ENCODE assay signal across 1 cellular context in the genomic region with DNA sequence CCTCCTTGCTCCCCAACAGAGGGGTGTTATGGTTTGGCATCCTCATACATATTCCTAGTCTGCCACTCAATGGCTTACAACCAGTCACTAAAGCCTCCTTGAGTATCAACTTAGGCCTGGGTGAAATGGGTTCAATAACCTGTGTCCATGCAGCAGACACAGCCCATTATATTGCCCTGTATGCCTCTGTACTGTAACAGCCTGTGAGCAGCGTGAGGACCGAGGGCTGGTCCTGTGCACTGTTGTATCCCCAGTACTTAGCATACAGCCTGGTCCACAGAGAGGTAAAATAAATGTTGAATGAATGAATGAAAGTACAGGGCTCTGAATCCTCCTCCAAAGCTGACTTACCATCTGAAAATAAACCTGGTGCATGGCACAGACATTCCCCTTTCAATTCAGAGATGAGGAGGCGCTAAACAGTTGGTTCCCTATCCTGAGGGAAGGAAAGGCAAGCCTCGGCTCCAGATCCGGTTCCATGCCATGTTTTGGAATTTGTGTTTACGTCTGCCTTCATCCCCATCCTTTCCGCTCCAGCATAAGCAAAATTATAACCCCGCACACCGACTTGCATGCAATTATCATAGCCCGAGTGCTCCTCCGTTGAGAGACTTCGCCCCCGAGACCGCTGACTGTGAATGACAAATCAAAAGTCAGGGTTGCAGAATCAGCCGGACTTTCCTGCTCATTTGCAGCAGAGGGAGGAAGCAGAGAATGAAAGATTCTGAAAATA.
TF ChIP-seq lines count a peak whose summit lies in the region.

No MANE protein-coding gene starts in this region.

TF ChIP-seq in H1, 55 proteins besides CTCF, POLR2A, EP300 and RAD21:
- TF ChIP-seq POLR2AphosphoS5 (IDR thresholded peaks at IDR 0.05; ENCODE audit: low read depth, low read length) (no peak), SP2 (IDR thresholded peaks at IDR 0.05; ENCODE audit: low read length) (no peak), SIX5 (IDR thresholded peaks at IDR 0.05; ENCODE audit: low read depth, low read length) (no peak), MAFK (IDR thresholded peaks at IDR 0.05; ENCODE audit: low read depth, low read length) (no peak), SAP30 (IDR thresholded peaks at IDR 0.05; ENCODE audit: insufficient read depth, insufficient replicate concordance, low read length) (peak; percentile 72), PHF8 (conservative IDR thresholded peaks at IDR 0.05; ENCODE audit: low read depth, low read length) (no peak), NANOG (IDR thresholded peaks at IDR 0.05; ENCODE audit: insufficient read depth, low read depth, low read length, poor library complexity, severe bottlenecking) (no peak), KDM4A (IDR thresholded peaks at IDR 0.05; ENCODE audit: low read depth, low read length, severe bottlenecking) (peak; percentile 28), JUN (IDR thresholded peaks at IDR 0.05; ENCODE audit: low read depth, low read length) (no peak), CEBPB (IDR thresholded peaks at IDR 0.05; ENCODE audit: low read depth, low read length) (no peak), RNF2 (IDR thresholded peaks at IDR 0.05; ENCODE audit: borderline replicate concordance, low read depth, low read length, missing control alignments, poor library complexity, severe bottlenecking) (no peak), TCF12 (IDR thresholded peaks at IDR 0.05; ENCODE audit: low read depth, low read length) (no peak), BACH1 (IDR thresholded peaks at IDR 0.05; ENCODE audit: low read length) (no peak), SP4 (IDR thresholded peaks at IDR 0.05; ENCODE audit: low read length) (no peak), KDM5A (IDR thresholded peaks at IDR 0.05; ENCODE audit: low read length) (no peak), RBBP5 (IDR thresholded peaks at IDR 0.05; ENCODE audit: borderline replicate concordance, low read depth, low read length) (no peak), CHD1 (IDR thresholded peaks at IDR 0.05; ENCODE audit: low read depth, low read length) (no peak), CREB1 (IDR thresholded peaks at IDR 0.05) (0 out of 2 replicates have a peak, but pooled peaks have one; percentile 27), SUZ12 (IDR thresholded peaks at IDR 0.05; ENCODE audit: low read length) (no peak), EGR1 (IDR thresholded peaks at IDR 0.05; ENCODE audit: borderline replicate concordance, low read depth, low read length) (peak; percentile 42; the same call in 1 of the 2 replicates), RXRA (IDR thresholded peaks at IDR 0.05; ENCODE audit: insufficient read depth, low read depth, low read length) (no peak), ZNF274 (IDR thresholded peaks at IDR 0.05; ENCODE audit: borderline replicate concordance, extremely low read depth, low read length) (no peak), SP1 (IDR thresholded peaks at IDR 0.05; ENCODE audit: low read depth, low read length) (peak; percentile 96), ASH2L (IDR thresholded peaks at IDR 0.05; ENCODE audit: low read length) (peak; percentile 55), GABPA (IDR thresholded peaks at IDR 0.05; ENCODE audit: borderline replicate concordance, insufficient read depth, low read length) (no peak), SIRT6 (IDR thresholded peaks at IDR 0.05; ENCODE audit: low read length) (no peak), HDAC2 (IDR thresholded peaks at IDR 0.05; ENCODE audit: borderline replicate concordance in 1 of 2, low read depth in 2 of 2, low read length in 2 of 2) (peak in 1 of 2 experiments; percentile 89; a peak in 2 of 4 replicates), KDM1A (IDR thresholded peaks at IDR 0.05; ENCODE audit: borderline replicate concordance, low read length) (peak; percentile 67), YY1 (IDR thresholded peaks at IDR 0.05; ENCODE audit: low read depth, low read length) (peak; percentile 56), CBX8 (IDR thresholded peaks at IDR 0.05; ENCODE audit: borderline replicate concordance, low read depth, low read length) (no peak), CTBP2 (IDR thresholded peaks at IDR 0.05; ENCODE audit: borderline replicate concordance, insufficient read depth, insufficient read length, low read length) (no peak), EZH2 (IDR thresholded peaks at IDR 0.05; ENCODE audit: low read depth, low read length, severe bottlenecking) (no peak), RFX5 (IDR thresholded peaks at IDR 0.05; ENCODE audit: borderline replicate concordance, low read depth, low read length) (no peak), HDAC6 (IDR thresholded peaks at IDR 0.05; ENCODE audit: low read depth, low read length) (no peak), TEAD4 (IDR thresholded peaks at IDR 0.05; ENCODE audit: low read depth, low read length) (peak; percentile 80), NRF1 (IDR thresholded peaks at IDR 0.05; ENCODE audit: low read depth, low read length) (no peak), SIN3A (conservative IDR thresholded peaks at IDR 0.05 in 1 of 2, IDR thresholded peaks at IDR 0.05 in 1 of 2; ENCODE audit: low read depth in 1 of 2, low read length in 2 of 2) (0 out of 4 replicates have a peak, but pooled peaks of 1 of the 2 experiments have one; percentile 37), E2F6 (IDR thresholded peaks at IDR 0.05) (no peak), POU5F1 (IDR thresholded peaks at IDR 0.05; ENCODE audit: low read depth, low read length) (no peak), BRCA1 (IDR thresholded peaks at IDR 0.05; ENCODE audit: low read depth, low read length) (no peak)
- TF ChIP-seq, protein P1, sequence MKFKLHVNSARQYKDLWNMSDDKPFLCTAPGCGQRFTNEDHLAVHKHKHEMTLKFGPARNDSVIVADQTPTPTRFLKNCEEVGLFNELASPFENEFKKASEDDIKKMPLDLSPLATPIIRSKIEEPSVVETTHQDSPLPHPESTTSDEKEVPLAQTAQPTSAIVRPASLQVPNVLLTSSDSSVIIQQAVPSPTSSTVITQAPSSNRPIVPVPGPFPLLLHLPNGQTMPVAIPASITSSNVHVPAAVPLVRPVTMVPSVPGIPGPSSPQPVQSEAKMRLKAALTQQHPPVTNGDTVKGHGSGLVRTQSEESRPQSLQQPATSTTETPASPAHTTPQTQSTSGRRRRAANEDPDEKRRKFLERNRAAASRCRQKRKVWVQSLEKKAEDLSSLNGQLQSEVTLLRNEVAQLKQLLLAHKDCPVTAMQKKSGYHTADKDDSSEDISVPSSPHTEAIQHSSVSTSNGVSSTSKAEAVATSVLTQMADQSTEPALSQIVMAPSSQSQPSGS (IDR thresholded peaks at IDR 0.05; ENCODE audit: low read length), result peak; percentile 46; the same call in 1 of the 2 replicates
- TF ChIP-seq, protein P2, sequence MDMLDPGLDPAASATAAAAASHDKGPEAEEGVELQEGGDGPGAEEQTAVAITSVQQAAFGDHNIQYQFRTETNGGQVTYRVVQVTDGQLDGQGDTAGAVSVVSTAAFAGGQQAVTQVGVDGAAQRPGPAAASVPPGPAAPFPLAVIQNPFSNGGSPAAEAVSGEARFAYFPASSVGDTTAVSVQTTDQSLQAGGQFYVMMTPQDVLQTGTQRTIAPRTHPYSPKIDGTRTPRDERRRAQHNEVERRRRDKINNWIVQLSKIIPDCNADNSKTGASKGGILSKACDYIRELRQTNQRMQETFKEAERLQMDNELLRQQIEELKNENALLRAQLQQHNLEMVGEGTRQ (IDR thresholded peaks at IDR 0.05; ENCODE audit: low read length), result no peak
- TF ChIP-seq, protein P3, sequence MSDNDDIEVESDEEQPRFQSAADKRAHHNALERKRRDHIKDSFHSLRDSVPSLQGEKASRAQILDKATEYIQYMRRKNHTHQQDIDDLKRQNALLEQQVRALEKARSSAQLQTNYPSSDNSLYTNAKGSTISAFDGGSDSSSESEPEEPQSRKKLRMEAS (IDR thresholded peaks at IDR 0.05), result peak; percentile 56; the same call in 1 of the 2 replicates
- TF ChIP-seq, protein P4, sequence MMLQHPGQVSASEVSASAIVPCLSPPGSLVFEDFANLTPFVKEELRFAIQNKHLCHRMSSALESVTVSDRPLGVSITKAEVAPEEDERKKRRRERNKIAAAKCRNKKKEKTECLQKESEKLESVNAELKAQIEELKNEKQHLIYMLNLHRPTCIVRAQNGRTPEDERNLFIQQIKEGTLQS (IDR thresholded peaks at IDR 0.05; ENCODE audit: insufficient read depth, low read depth, low read length), result no peak
- TF ChIP-seq, protein P5, sequence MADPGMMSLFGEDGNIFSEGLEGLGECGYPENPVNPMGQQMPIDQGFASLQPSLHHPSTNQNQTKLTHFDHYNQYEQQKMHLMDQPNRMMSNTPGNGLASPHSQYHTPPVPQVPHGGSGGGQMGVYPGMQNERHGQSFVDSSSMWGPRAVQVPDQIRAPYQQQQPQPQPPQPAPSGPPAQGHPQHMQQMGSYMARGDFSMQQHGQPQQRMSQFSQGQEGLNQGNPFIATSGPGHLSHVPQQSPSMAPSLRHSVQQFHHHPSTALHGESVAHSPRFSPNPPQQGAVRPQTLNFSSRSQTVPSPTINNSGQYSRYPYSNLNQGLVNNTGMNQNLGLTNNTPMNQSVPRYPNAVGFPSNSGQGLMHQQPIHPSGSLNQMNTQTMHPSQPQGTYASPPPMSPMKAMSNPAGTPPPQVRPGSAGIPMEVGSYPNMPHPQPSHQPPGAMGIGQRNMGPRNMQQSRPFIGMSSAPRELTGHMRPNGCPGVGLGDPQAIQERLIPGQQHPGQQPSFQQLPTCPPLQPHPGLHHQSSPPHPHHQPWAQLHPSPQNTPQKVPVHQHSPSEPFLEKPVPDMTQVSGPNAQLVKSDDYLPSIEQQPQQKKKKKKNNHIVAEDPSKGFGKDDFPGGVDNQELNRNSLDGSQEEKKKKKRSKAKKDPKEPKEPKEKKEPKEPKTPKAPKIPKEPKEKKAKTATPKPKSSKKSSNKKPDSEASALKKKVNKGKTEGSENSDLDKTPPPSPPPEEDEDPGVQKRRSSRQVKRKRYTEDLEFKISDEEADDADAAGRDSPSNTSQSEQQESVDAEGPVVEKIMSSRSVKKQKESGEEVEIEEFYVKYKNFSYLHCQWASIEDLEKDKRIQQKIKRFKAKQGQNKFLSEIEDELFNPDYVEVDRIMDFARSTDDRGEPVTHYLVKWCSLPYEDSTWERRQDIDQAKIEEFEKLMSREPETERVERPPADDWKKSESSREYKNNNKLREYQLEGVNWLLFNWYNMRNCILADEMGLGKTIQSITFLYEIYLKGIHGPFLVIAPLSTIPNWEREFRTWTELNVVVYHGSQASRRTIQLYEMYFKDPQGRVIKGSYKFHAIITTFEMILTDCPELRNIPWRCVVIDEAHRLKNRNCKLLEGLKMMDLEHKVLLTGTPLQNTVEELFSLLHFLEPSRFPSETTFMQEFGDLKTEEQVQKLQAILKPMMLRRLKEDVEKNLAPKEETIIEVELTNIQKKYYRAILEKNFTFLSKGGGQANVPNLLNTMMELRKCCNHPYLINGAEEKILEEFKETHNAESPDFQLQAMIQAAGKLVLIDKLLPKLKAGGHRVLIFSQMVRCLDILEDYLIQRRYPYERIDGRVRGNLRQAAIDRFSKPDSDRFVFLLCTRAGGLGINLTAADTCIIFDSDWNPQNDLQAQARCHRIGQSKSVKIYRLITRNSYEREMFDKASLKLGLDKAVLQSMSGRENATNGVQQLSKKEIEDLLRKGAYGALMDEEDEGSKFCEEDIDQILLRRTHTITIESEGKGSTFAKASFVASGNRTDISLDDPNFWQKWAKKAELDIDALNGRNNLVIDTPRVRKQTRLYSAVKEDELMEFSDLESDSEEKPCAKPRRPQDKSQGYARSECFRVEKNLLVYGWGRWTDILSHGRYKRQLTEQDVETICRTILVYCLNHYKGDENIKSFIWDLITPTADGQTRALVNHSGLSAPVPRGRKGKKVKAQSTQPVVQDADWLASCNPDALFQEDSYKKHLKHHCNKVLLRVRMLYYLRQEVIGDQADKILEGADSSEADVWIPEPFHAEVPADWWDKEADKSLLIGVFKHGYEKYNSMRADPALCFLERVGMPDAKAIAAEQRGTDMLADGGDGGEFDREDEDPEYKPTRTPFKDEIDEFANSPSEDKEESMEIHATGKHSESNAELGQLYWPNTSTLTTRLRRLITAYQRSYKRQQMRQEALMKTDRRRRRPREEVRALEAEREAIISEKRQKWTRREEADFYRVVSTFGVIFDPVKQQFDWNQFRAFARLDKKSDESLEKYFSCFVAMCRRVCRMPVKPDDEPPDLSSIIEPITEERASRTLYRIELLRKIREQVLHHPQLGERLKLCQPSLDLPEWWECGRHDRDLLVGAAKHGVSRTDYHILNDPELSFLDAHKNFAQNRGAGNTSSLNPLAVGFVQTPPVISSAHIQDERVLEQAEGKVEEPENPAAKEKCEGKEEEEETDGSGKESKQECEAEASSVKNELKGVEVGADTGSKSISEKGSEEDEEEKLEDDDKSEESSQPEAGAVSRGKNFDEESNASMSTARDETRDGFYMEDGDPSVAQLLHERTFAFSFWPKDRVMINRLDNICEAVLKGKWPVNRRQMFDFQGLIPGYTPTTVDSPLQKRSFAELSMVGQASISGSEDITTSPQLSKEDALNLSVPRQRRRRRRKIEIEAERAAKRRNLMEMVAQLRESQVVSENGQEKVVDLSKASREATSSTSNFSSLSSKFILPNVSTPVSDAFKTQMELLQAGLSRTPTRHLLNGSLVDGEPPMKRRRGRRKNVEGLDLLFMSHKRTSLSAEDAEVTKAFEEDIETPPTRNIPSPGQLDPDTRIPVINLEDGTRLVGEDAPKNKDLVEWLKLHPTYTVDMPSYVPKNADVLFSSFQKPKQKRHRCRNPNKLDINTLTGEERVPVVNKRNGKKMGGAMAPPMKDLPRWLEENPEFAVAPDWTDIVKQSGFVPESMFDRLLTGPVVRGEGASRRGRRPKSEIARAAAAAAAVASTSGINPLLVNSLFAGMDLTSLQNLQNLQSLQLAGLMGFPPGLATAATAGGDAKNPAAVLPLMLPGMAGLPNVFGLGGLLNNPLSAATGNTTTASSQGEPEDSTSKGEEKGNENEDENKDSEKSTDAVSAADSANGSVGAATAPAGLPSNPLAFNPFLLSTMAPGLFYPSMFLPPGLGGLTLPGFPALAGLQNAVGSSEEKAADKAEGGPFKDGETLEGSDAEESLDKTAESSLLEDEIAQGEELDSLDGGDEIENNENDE (IDR thresholded peaks at IDR 0.05; ENCODE audit: insufficient replicate concordance, low read length), result peak; percentile 36
